Comparison of ENCODE assay signal across 8 cellular contexts in genomic region chr3:108124337-108125150, GRCh38. TPM values are rescaled to one million over a fixed set of nuclear protein-coding genes. Genes with fewer than 3 reads are reported as not detected.
DNase-seq lines count a peak whose midpoint lies in the region; ATAC-seq and TF ChIP-seq lines count a peak whose summit lies in the region.

No MANE protein-coding gene starts in this region.

- H3K4me3 Mint-ChIP-seq in IgD-negative memory B cell = peak overlapping the region; percentile 85 to 96 (median 94)
- H3K4me3 Mint-ChIP-seq in endodermal cell = no peak overlapping the region

- H4K20me1 ChIP-seq in DOHH2 (ENCODE audit: control insufficient read depth, insufficient read depth, low read depth, low read length) = no peaks in the 10 kb centered on the region

- H3K9me2 ChIP-seq in DOHH2 (replicated peaks; ENCODE audit: control insufficient read depth, low read length) = no peaks in the 10 kb centered on the region

- H3K27ac ChIP-seq in DOHH2 (ENCODE audit: low read depth, low read length) (peak overlapping the region; percentile 100), endodermal cell (ENCODE audit: low read depth, low read length) (no peak overlapping the region), sigmoid colon (no peak overlapping the region)

- H3K36me3 ChIP-seq in DOHH2 (ENCODE audit: control insufficient read depth, low read length) = peaks cover 42% of the 10 kb centered on the region
- no peaks in the 10 kb centered on the region for H3K36me3 ChIP-seq in endodermal cell (ENCODE audit: control insufficient read depth, insufficient read depth, low read length)
- no peaks in the 10 kb centered on the region for H3K36me3 ChIP-seq in sigmoid colon

- 85% methylated on average over 10 of the region's 10 CpGs; no CpG with 5 or more reads in 1 of the 2 experiments for WGBS in endodermal cell (ENCODE audit: insufficient coverage in 1 of 2, insufficient read length in 1 of 2), 2 experiments
- WGBS in sigmoid colon, 2 donors = 43 to 72% methylated on average over 10 of the region's 10 CpGs

- peaks cover 30% of the 10 kb centered on the region for H3F3A ChIP-seq in DOHH2 (ENCODE audit: control insufficient read depth, insufficient read depth)

- H3K9ac ChIP-seq in endodermal cell (ENCODE audit: extremely low read depth, low read length, poor library complexity, severe bottlenecking) = no peak overlapping the region

- peaks cover under 1% of the 10 kb centered on the region; the same call in 1 of the 2 replicates for H3K9me3 ChIP-seq in DOHH2 (ENCODE audit: control insufficient read depth, insufficient read depth, low read length)
- H3K9me3 ChIP-seq in endodermal cell (ENCODE audit: control insufficient read depth, low read length) = no peaks in the 10 kb centered on the region
- H3K9me3 ChIP-seq in sigmoid colon = no peaks in the 10 kb centered on the region

- H3K79me2 ChIP-seq in DOHH2 (ENCODE audit: control insufficient read depth, low read length) = peaks cover 47% of the 10 kb centered on the region

- no peak for TF ChIP-seq EP300 in sigmoid colon (IDR thresholded peaks at IDR 0.05)

- peak overlapping the region; percentile 99 to 100 (median 100) for H3K27ac Mint-ChIP-seq in IgD-negative memory B cell
- no peak overlapping the region for H3K27ac Mint-ChIP-seq in endodermal cell

- H3K4me3 ChIP-seq in DOHH2 (ENCODE audit: low read length) = peak overlapping the region; percentile 97
- H3K4me3 ChIP-seq in endodermal cell (ENCODE audit: low read length) = no peak overlapping the region
- no peak overlapping the region for H3K4me3 ChIP-seq in sigmoid colon

- ATAC-seq in GM21381 (IDR thresholded peaks at IDR 0.05; ENCODE audit: unreplicated experiment) = peak; percentile 80

- H3K9me3 Mint-ChIP-seq in IgD-negative memory B cell (peaks cover 0 to 10% (median 3%) of the 10 kb centered on the region in 3 donors), endodermal cell (no peaks in the 10 kb centered on the region)

- H3K36me3 Mint-ChIP-seq in IgD-negative memory B cell = peaks cover 10% of the 10 kb centered on the region
- no peaks in the 10 kb centered on the region for H3K36me3 Mint-ChIP-seq in endodermal cell (ENCODE audit: low read depth)

- H3K4me1 Mint-ChIP-seq in IgD-negative memory B cell = peaks cover 36 to 63% (median 53%) of the 10 kb centered on the region in 3 donors
- peaks cover 10% of the 10 kb centered on the region for H3K4me1 Mint-ChIP-seq in endodermal cell

- intact Hi-C loops in sigmoid colon (cut with DNase I) = no loop called here

- H3K27me3 Mint-ChIP-seq in IgD-negative memory B cell (no peaks in the 10 kb centered on the region), endodermal cell (ENCODE audit: insufficient read depth) (no peaks in the 10 kb centered on the region)

- no peak for TF ChIP-seq POLR2A in sigmoid colon (IDR thresholded peaks at IDR 0.05)

- H3K27me3 ChIP-seq in DOHH2 (ENCODE audit: control insufficient read depth, low read length) (no peaks in the 10 kb centered on the region), endodermal cell (ENCODE audit: control insufficient read depth, insufficient read depth, low read length, poor library complexity, severe bottlenecking) (no peaks in the 10 kb centered on the region), sigmoid colon (no peaks in the 10 kb centered on the region)

- peak overlapping the region; percentile 100 for H3K4me2 ChIP-seq in DOHH2 (ENCODE audit: low read length)

- peak; percentile 55 for DNase-seq in activated CD4-positive, CD25-positive, alpha-beta regulatory T cell treated with anti-CD3 and anti-CD28 coated beads, Interleukin-2, amount 50 U/mL, for 16 hours (ENCODE audit: low read depth, low spot score)
- peak; percentile 49 for DNase-seq in endodermal cell
- peak; percentile 81 for DNase-seq in stimulated activated CD4-positive, alpha-beta T cell treated with anti-CD3 and anti-CD28 coated beads, Interleukin-1b, Interleukin-23, amount 100 ng/mL, for 48 hours
- no peak for DNase-seq in sigmoid colon
- no peak for DNase-seq in H4 (ENCODE audit: low spot score)

- TF ChIP-seq CTCF in DOHH2 (IDR thresholded peaks at IDR 0.05; ENCODE audit: low read depth, low read length, poor library complexity, severe bottlenecking) (no peak), endodermal cell (conservative IDR thresholded peaks at IDR 0.05) (no peak), sigmoid colon (IDR thresholded peaks at IDR 0.05) (no peak)

- peaks cover 79% of the 10 kb centered on the region for H3K4me1 ChIP-seq in DOHH2 (ENCODE audit: control insufficient read depth, low read length)
- peaks cover 4% of the 10 kb centered on the region for H3K4me1 ChIP-seq in endodermal cell (ENCODE audit: control insufficient read depth, insufficient read depth, low read length)
- no peaks in the 10 kb centered on the region for H3K4me1 ChIP-seq in sigmoid colon

RNA-seq across cellular contexts. Expression of gene CD47, which starts 33.7 kb away (rescaled TPM):
- polyA plus RNA-seq in IgD-negative memory B cell = 147 TPM
- 10 to 100 TPM in 1 of 2 donors, 1 to 10 TPM in 1; 6.4 to 12.0 TPM for total RNA-seq in endodermal cell
- 58.8 TPM for polyA plus RNA-seq in endodermal cell (2013, experiment 1 of 2)
- 54.4 TPM for polyA plus RNA-seq in endodermal cell (2013, experiment 2 of 2)
- total RNA-seq in sigmoid colon = 10 to 100 TPM; 52.1 to 67.1 (median 62.0) TPM
- 10 to 100 TPM; 10.8 to 74.9 (median 19.2) TPM for polyA plus RNA-seq in sigmoid colon
- 123 and 130 TPM in 2 replicates for total RNA-seq in H4 (2014; rRNA removed; shearing (Covaris generic))

Comparison
In these comparisons a context has a peak if more than half of its experiments do, and no peak if none do; other contexts are left out.
1. DNase-seq: peak in activated CD4-positive, CD25-positive, alpha-beta regulatory T cell treated with anti-CD3 and anti-CD28 coated beads, Interleukin-2, amount 50 U/mL, for 16 hours (single experiment), endodermal cell (single experiment) and stimulated activated CD4-positive, alpha-beta T cell treated with anti-CD3 and anti-CD28 coated beads, Interleukin-1b, Interleukin-23, amount 100 ng/mL, for 48 hours (single experiment); none in sigmoid colon (single experiment) and H4 (single experiment).